ENCODE assay signal across 11 cellular contexts in the genomic region with DNA sequence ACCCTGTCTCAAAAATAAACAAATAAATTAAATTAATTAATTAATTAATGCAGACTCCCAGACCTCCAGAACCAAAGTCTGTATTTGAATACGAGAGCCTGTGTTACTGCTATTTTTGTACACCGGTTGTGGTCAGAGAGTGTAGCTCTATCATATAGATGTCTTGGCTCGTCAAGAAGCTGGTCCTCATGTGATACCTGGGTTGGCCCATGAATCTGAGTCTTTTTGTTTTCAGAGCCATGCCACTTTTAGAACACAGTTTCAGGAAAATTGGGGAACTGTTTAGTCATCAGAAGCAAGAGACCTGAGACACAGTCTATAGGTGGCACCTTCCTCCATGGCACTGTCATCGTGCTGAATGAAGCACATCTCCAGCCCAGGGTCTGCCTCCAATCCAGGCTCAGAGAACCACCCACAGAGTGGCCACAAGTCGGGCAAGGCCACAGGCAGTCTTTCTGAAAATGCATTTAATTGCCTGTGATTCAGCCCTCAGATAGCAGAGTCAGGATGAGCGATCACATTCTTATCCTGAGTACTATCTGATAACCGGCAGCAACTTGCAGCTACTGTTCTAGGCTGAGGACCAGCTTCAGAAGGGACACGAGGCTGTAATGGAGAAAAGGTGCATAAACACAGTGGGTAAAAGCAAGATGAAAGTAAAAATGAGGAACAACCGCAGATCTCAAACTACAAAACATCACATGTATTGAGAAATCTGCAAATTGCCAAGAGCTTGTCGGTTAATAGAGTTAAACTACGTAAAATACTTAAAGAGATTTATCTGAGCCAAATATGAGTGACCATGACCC. TPM values are rescaled to one million over a fixed set of nuclear protein-coding genes. Genes with fewer than 3 reads are reported as not detected.
DNase-seq lines count a peak whose midpoint lies in the region; ATAC-seq, FAIRE-seq and TF ChIP-seq lines count a peak whose summit lies in the region.
"Had no signal": no experiment of that assay in that cellular context is flagged by ENCODE, and none has a peak within 500 bp of the region (broad histone marks: within the 10 kb centered on the region; RNA-seq: fewer than 3 reads in every experiment).

No MANE protein-coding gene starts in this region.

- H3K27ac Mint-ChIP-seq in activated naive CD4-positive, alpha-beta T cell treated with anti-CD3 and anti-CD28 coated beads, Interleukin-2, amount 10 ng/mL, durations not matched to agents 7 days and 5 days = peak overlapping the region; percentile 68
- no peak overlapping the region for H3K27ac Mint-ChIP-seq in stimulated activated effector memory CD8-positive, alpha-beta T cell treated with anti-CD3 and anti-CD28 coated beads, Interleukin-12 subunit alpha, Interleukin-12 subunit beta, amount 100 ng/mL, for 72 hours

- H3K4me2 ChIP-seq in endothelial cell of umbilical vein (ENCODE audit: insufficient read depth, low read length) = no peak overlapping the region

- dilution Hi-C loops in endothelial cell of umbilical vein (cut with MboI; ENCODE audit: extremely low pct_ligation_motif_present, low sequenced_read_pairs) = no loop called here

- CTCF ChIA-PET in activated naive CD4-positive, alpha-beta T cell treated with anti-CD3 and anti-CD28 coated beads, Interleukin-2, amount 10 ng/mL, durations not matched to agents 7 days and 5 days (lab: Charles Lee) = interaction anchor here (1.0 to 1.7 kb wide), 4 partner anchors 14 to 68 kb away, joined by 3 to 4 read pairs (median 4); a partner anchor contains a TSS
- CTCF ChIA-PET in endothelial cell of umbilical vein (lab: Charles Lee) = interaction anchor here (1.2 to 1.5 kb wide), 2 partner anchors 8 to 115 kb away, joined by 3 read pairs; no protein-coding TSS in a partner anchor

- no peak overlapping the region for H3K4me3 Mint-ChIP-seq in activated naive CD4-positive, alpha-beta T cell treated with anti-CD3 and anti-CD28 coated beads, Interleukin-2, amount 10 ng/mL, durations not matched to agents 7 days and 5 days
- no peak overlapping the region for H3K4me3 Mint-ChIP-seq in stimulated activated effector memory CD8-positive, alpha-beta T cell treated with anti-CD3 and anti-CD28 coated beads, Interleukin-12 subunit alpha, Interleukin-12 subunit beta, amount 100 ng/mL, for 72 hours

- no peaks in the 10 kb centered on the region for H3K9me3 ChIP-seq in endothelial cell of umbilical vein (replicated peaks; ENCODE audit: control insufficient read depth, insufficient read depth, low read length)

- H3K9me1 ChIP-seq in endothelial cell of umbilical vein (replicated peaks; ENCODE audit: control insufficient read depth, extremely low read depth, insufficient read depth, low read length) = no peaks in the 10 kb centered on the region

- no peaks in the 10 kb centered on the region for H3K27me3 ChIP-seq in endothelial cell of umbilical vein (ENCODE audit: control insufficient read depth in 2 of 2, insufficient read depth in 2 of 2, low read length in 2 of 2)

- H3K79me2 ChIP-seq in endothelial cell of umbilical vein (ENCODE audit: control insufficient read depth, insufficient read depth, low read length) = no peaks in the 10 kb centered on the region

- peaks cover 5% of the 10 kb centered on the region for H3K4me1 ChIP-seq in endothelial cell of umbilical vein (ENCODE audit: control insufficient read depth, extremely low read depth, insufficient read depth, low read length)

- peak overlapping the region; percentile 12 for H2AFZ ChIP-seq in endothelial cell of umbilical vein (ENCODE audit: low read depth, low read length)

- H3K36me3 Mint-ChIP-seq in activated naive CD4-positive, alpha-beta T cell treated with anti-CD3 and anti-CD28 coated beads, Interleukin-2, amount 10 ng/mL, durations not matched to agents 7 days and 5 days = peaks cover 22% of the 10 kb centered on the region
- H3K36me3 Mint-ChIP-seq in stimulated activated effector memory CD8-positive, alpha-beta T cell treated with anti-CD3 and anti-CD28 coated beads, Interleukin-12 subunit alpha, Interleukin-12 subunit beta, amount 100 ng/mL, for 72 hours = peaks cover 12% of the 10 kb centered on the region

- no peak for DNase-seq in activated naive CD4-positive, alpha-beta T cell treated with anti-CD3 and anti-CD28 coated beads, Interleukin-2, amount 10 ng/mL, durations not matched to agents 7 days and 5 days
- no peak for DNase-seq in activated naive CD4-positive, alpha-beta T cell (lab: John Stamatoyannopoulos, UW)
- peak; percentile 90 for DNase-seq in RPMI7951 (ENCODE audit: low read depth)
- DNase-seq in endothelial cell of umbilical vein (ENCODE audit: low read depth, low spot score) = no peak
- no peak for DNase-seq in stimulated activated effector memory CD8-positive, alpha-beta T cell treated with anti-CD3 and anti-CD28 coated beads, Interleukin-12 subunit alpha, Interleukin-12 subunit beta, amount 100 ng/mL, for 72 hours (ENCODE audit: low spot score in 2 of 2)
- DNase-seq in Ammon's horn (ENCODE audit: low spot score) = no peak
- no peak for DNase-seq in amniotic stem cell (lab: John Stamatoyannopoulos, UW)
- DNase-seq: activated gamma-delta T cell treated with Interleukin-2 at 50 U/mL for 16 hours, NCI-H1417 had no signal

- no peaks in the 10 kb centered on the region for H3K36me3 ChIP-seq in endothelial cell of umbilical vein (ENCODE audit: control insufficient read depth in 2 of 2, extremely low read depth in 1 of 2, insufficient read depth in 2 of 2, low read length in 2 of 2)

- intact Hi-C loops in endothelial cell of umbilical vein (cut with micrococcal nuclease) = no loop called here

- no peak for FAIRE-seq in endothelial cell of umbilical vein (lab: Jason Lieb, UNC)
- FAIRE-seq: islet of Langerhans had no signal

- H4K20me1 ChIP-seq in endothelial cell of umbilical vein (replicated peaks; ENCODE audit: control insufficient read depth, extremely low read depth, insufficient read depth, low read length) = no peaks in the 10 kb centered on the region

- no peak for TF ChIP-seq POLR2A in endothelial cell of umbilical vein (IDR thresholded peaks at IDR 0.05; ENCODE audit: low read depth, low read length)

- BruUV-seq in endothelial cell of umbilical vein (replicated peaks; lab: Mats Ljungman, UMichigan) = no TSS peak

- no peaks in the 10 kb centered on the region for H3K27me3 Mint-ChIP-seq in activated naive CD4-positive, alpha-beta T cell treated with anti-CD3 and anti-CD28 coated beads, Interleukin-2, amount 10 ng/mL, durations not matched to agents 7 days and 5 days

- H3K9ac ChIP-seq in endothelial cell of umbilical vein (replicated peaks; ENCODE audit: extremely low read depth, insufficient read depth, low read length) = no peak overlapping the region

- POLR2A ChIA-PET in endothelial cell of umbilical vein (lab: Charles Lee) = no interaction called here

- H3K4me3 ChIP-seq in endothelial cell of umbilical vein (replicated peaks in 1 of 3; ENCODE audit: insufficient read depth in 1 of 3, low read depth in 1 of 3, low read length in 3 of 3) = no peak overlapping the region

- peaks cover 49% of the 10 kb centered on the region for H3K4me1 Mint-ChIP-seq in activated naive CD4-positive, alpha-beta T cell treated with anti-CD3 and anti-CD28 coated beads, Interleukin-2, amount 10 ng/mL, durations not matched to agents 7 days and 5 days
- peaks cover 37% of the 10 kb centered on the region for H3K4me1 Mint-ChIP-seq in stimulated activated effector memory CD8-positive, alpha-beta T cell treated with anti-CD3 and anti-CD28 coated beads, Interleukin-12 subunit alpha, Interleukin-12 subunit beta, amount 100 ng/mL, for 72 hours

- TF ChIP-seq CTCF in endothelial cell of umbilical vein (IDR thresholded peaks at IDR 0.05; ENCODE audit: extremely low read depth in 1 of 2, insufficient read depth in 1 of 2, low read depth in 1 of 2, low read length in 2 of 2) = no peak

- ATAC-seq in stimulated activated effector memory CD8-positive, alpha-beta T cell treated with anti-CD3 and anti-CD28 coated beads, Interleukin-12 subunit alpha, Interleukin-12 subunit beta, amount 100 ng/mL, for 72 hours = peak; percentile 42
- no peak for ATAC-seq in GM19324 (IDR thresholded peaks at IDR 0.05; ENCODE audit: low FRiP score, unreplicated experiment)

- no peak overlapping the region for H3K27ac ChIP-seq in endothelial cell of umbilical vein (ENCODE audit: insufficient read depth, low read depth, low read length)

- peaks cover 15% of the 10 kb centered on the region for H3K9me3 Mint-ChIP-seq in activated naive CD4-positive, alpha-beta T cell treated with anti-CD3 and anti-CD28 coated beads, Interleukin-2, amount 10 ng/mL, durations not matched to agents 7 days and 5 days
- H3K9me3 Mint-ChIP-seq in stimulated activated effector memory CD8-positive, alpha-beta T cell treated with anti-CD3 and anti-CD28 coated beads, Interleukin-12 subunit alpha, Interleukin-12 subunit beta, amount 100 ng/mL, for 72 hours = peaks cover 3% of the 10 kb centered on the region

TF ChIP-seq in endothelial cell of umbilical vein, 7 proteins besides CTCF, POLR2A, EP300 and RAD21:
- TF ChIP-seq, protein P1, sequence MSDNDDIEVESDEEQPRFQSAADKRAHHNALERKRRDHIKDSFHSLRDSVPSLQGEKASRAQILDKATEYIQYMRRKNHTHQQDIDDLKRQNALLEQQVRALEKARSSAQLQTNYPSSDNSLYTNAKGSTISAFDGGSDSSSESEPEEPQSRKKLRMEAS (IDR thresholded peaks at IDR 0.05; ENCODE audit: insufficient read depth, insufficient read length) = no peak
- TF ChIP-seq GATA2 (IDR thresholded peaks at IDR 0.05; ENCODE audit: insufficient read depth, insufficient read length, low read depth, low read length) (peak; percentile 77), POLR2AphosphoS5 (IDR thresholded peaks at IDR 0.05; ENCODE audit: insufficient read depth, low read depth, low read length) (no peak), EZH2 (IDR thresholded peaks at IDR 0.05; ENCODE audit: borderline replicate concordance, low read depth, low read length, severe bottlenecking) (no peak), JUN (IDR thresholded peaks at IDR 0.05; ENCODE audit: borderline replicate concordance, insufficient read depth, insufficient read length, low read depth) (no peak)

RNA-seq across cellular contexts. Expression of a gene that starts 14.2 kb away (rescaled TPM):
- 32.6 and 35.9 TPM in 2 replicates for total RNA-seq in RPMI7951 (2014; rRNA removed; shearing (Covaris generic))
- total RNA-seq in endothelial cell of umbilical vein = 60.1 and 63.7 TPM in 2 replicates
- 11.6 and 15.7 TPM in 2 replicates for polyA plus RNA-seq in endothelial cell of umbilical vein
- 15.9 and 18.5 TPM in 2 replicates for polyA plus RNA-seq in endothelial cell of umbilical vein (2011; cell fraction: cytosol; rRNA removed)
- polyA plus RNA-seq in endothelial cell of umbilical vein (2011; cell fraction: nucleus; rRNA removed) = 20.5 and 27.5 TPM in 2 replicates
- 25.2 and 32.3 TPM in 2 replicates for polyA plus RNA-seq in endothelial cell of umbilical vein (2012)
- 43.8 and 48.6 TPM in 2 replicates for polyA minus RNA-seq in endothelial cell of umbilical vein
- polyA minus RNA-seq in endothelial cell of umbilical vein (2011; cell fraction: cytosol; rRNA and poly(A)+ RNA removed) = 28.6 TPM
- 28.1 and 40.5 TPM in 2 replicates for polyA minus RNA-seq in endothelial cell of umbilical vein (2011; cell fraction: nucleus; rRNA and poly(A)+ RNA removed)
